Comparison of ENCODE assay signal across 17 cellular contexts in genomic region chr15:80550910-80551265, GRCh38.
DNase-seq lines count a peak whose midpoint lies in the region; ATAC-seq, FAIRE-seq and TF ChIP-seq lines count a peak whose summit lies in the region.
"Had no signal": no experiment of that assay in that cellular context is flagged by ENCODE, and none has a peak within 500 bp of the region (broad histone marks: within the 10 kb centered on the region; RNA-seq: fewer than 3 reads in every experiment).

No MANE protein-coding gene starts in this region.

- in situ Hi-C loops in ACHN (cut with HindIII; ENCODE audit: low pct_ligation_motif_present, low pct_unique_long_range_greater_than_20kb, low sequenced_read_pairs) = no loop called here

- no peaks in the 10 kb centered on the region for H3K9me3 Mint-ChIP-seq in astrocyte (ENCODE audit: unreplicated experiment)

- no peak for ATAC-seq in T-helper 17 cell

- DNase-seq in ACHN = peak; percentile 20
- peak; percentile 12 for DNase-seq in HT1080 (ENCODE audit: low read depth)
- DNase-seq in astrocyte (ENCODE audit: low read depth) = peak; percentile 64
- peak; percentile 80 for DNase-seq in iris pigment epithelial cell (ENCODE audit: low read depth)
- DNase-seq in T-helper 17 cell = no peak
- DNase-seq in left ventricle myocardium inferior = no peak
- DNase-seq in CD1c-positive myeloid dendritic cell (ENCODE audit: extremely low spot score) = no peak
- DNase-seq in NCI-H1417 treated with DMSO at 0.1 percent for 48 hours (lab: John Stamatoyannopoulos, UW) = no peak
- DNase-seq: activated T-cell treated with anti-CD3 and anti-CD28 coated beads for 4 hours, midbrain, NCI-H1105, NCI-H2227 treated with DMSO at 0.1 percent for 48 hours, OCI-M1, posterior cingulate gyrus, tibial artery had no signal

- H3K27ac ChIP-seq in astrocyte (ENCODE audit: low read depth, low read length) = peak overlapping the region; percentile 92
- H3K27ac ChIP-seq in left ventricle myocardium inferior (replicated peaks) = no peak overlapping the region
- H3K27ac ChIP-seq: coronary artery, tibial artery had no signal

- TF ChIP-seq CTCF in astrocyte (IDR thresholded peaks at IDR 0.05; ENCODE audit: insufficient read depth, low read depth, low read length) (no peak), left ventricle myocardium inferior (IDR thresholded peaks at IDR 0.05; ENCODE audit: borderline replicate concordance) (no peak)

- H2AFZ ChIP-seq in astrocyte (ENCODE audit: low read depth, low read length) = no peak overlapping the region

- H3K9me3 ChIP-seq in astrocyte (ENCODE audit: insufficient read depth, low read depth, low read length) = no peaks in the 10 kb centered on the region
- H3K9me3 ChIP-seq in T-helper 17 cell (ENCODE audit: control insufficient read depth, low read length, poor library complexity, severe bottlenecking) = no peaks in the 10 kb centered on the region
- H3K9me3 ChIP-seq in left ventricle myocardium inferior (replicated peaks) = no peaks in the 10 kb centered on the region
- H3K9me3 ChIP-seq: tibial artery had no signal

- H3K4me2 ChIP-seq in astrocyte (ENCODE audit: low read length) = peak overlapping the region; percentile 81

- peaks cover 2% of the 10 kb centered on the region for H3K27me3 Mint-ChIP-seq in astrocyte (ENCODE audit: low read depth, unreplicated experiment)
- peaks cover 44% of the 10 kb centered on the region for H3K27me3 Mint-ChIP-seq in T-helper 17 cell

- no peaks in the 10 kb centered on the region for H3K27me3 ChIP-seq in astrocyte (ENCODE audit: insufficient read depth, low read length)
- H3K27me3 ChIP-seq in left ventricle myocardium inferior (ENCODE audit: low read depth) = peaks cover 11% of the 10 kb centered on the region
- H3K27me3 ChIP-seq: tibial artery had no signal

- peaks cover 33% of the 10 kb centered on the region for H3K4me1 ChIP-seq in astrocyte (ENCODE audit: insufficient read depth, low read length)
- H3K4me1 ChIP-seq in left ventricle myocardium inferior = no peaks in the 10 kb centered on the region

- H3K4me1 Mint-ChIP-seq in astrocyte (ENCODE audit: low read depth, unreplicated experiment) (peaks cover 33% of the 10 kb centered on the region), T-helper 17 cell (no peaks in the 10 kb centered on the region)

- H3K79me2 ChIP-seq in astrocyte (ENCODE audit: insufficient read depth, low read length) = peaks cover 18% of the 10 kb centered on the region

- H3K4me3 ChIP-seq in astrocyte (ENCODE audit: insufficient read depth, low read depth, low read length) (peak overlapping the region; percentile 44), left ventricle myocardium inferior (no peak overlapping the region)
- H3K4me3 ChIP-seq: coronary artery, tibial artery had no signal

- no peak overlapping the region for H3K4me3 Mint-ChIP-seq in astrocyte (ENCODE audit: unreplicated experiment)
- no peak overlapping the region for H3K4me3 Mint-ChIP-seq in T-helper 17 cell
- H3K4me3 Mint-ChIP-seq: activated naive CD8-positive, alpha-beta T cell had no signal

- H3K9ac ChIP-seq in astrocyte (ENCODE audit: low read length) = peak overlapping the region; percentile 64

- no peaks in the 10 kb centered on the region for H4K20me1 ChIP-seq in astrocyte (ENCODE audit: insufficient read depth, low read length)

- peak overlapping the region; percentile 21 for H3K27ac Mint-ChIP-seq in astrocyte (ENCODE audit: unreplicated experiment)
- no peak overlapping the region for H3K27ac Mint-ChIP-seq in T-helper 17 cell
- H3K27ac Mint-ChIP-seq: activated naive CD8-positive, alpha-beta T cell had no signal

- intact Hi-C loops in left ventricle myocardium inferior (cut with micrococcal nuclease) = no loop called here

- no peak for FAIRE-seq in astrocyte (lab: Jason Lieb, UNC)

- H3K36me3 Mint-ChIP-seq in astrocyte (ENCODE audit: low read depth, unreplicated experiment) = no peaks in the 10 kb centered on the region
- H3K36me3 Mint-ChIP-seq in T-helper 17 cell (ENCODE audit: low read depth) = peaks cover 2% of the 10 kb centered on the region
- H3K36me3 Mint-ChIP-seq: activated naive CD8-positive, alpha-beta T cell had no signal

- H3K36me3 ChIP-seq in astrocyte (ENCODE audit: insufficient read depth, low read length) (peaks cover 4% of the 10 kb centered on the region), left ventricle myocardium inferior (no peaks in the 10 kb centered on the region)

Comparison
In these comparisons a context has a peak if more than half of its experiments do, and no peak if none do; other contexts are left out.
1. DNase-seq: peak in ACHN (single experiment), HT1080 (single experiment), astrocyte (single experiment) and iris pigment epithelial cell (single experiment); none in T-helper 17 cell (0 of 3), left ventricle myocardium inferior (single experiment), CD1c-positive myeloid dendritic cell (single experiment) and NCI-H1417 treated with DMSO at 0.1 percent for 48 hours (single experiment).